ENCODE assay signal across 10 cellular contexts in the genomic region with DNA sequence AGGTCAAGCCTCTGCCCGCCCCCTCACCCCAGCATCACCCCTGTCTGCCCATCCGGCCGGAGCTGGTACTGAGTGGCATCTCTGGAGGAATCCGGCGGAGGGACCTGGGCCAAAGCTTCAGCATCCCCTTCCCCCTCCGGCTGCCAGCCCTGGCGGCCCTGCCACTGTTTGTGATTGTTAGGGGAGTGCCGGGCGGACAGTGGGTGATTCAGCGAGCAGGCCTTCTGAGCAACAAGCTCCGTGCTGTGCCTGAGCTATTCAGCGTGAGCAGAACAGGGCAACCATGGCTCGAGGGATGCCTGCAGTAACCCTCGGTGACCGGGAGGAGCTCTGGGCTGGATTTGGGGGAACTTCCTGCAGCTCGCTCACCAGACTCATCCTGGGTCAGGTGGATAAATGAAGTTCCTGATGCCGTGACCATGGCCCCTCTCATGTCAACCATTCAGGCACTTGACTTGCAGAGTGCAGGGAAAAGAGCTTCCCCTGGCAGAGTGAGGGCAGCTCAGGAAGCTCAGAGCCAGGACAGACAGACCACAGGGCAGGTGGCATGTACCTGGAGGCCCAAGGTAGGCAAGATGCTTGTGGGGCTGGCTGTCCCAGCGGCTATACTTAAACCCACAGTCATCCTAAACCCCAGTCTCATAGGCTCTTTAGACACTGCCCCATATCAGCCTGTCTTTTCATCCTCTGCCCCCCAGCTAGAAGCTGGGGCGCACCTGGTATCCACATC. TPM values are rescaled to one million over a fixed set of nuclear protein-coding genes. Genes with fewer than 3 reads are reported as not detected.
DNase-seq lines count a peak whose midpoint lies in the region; ATAC-seq, FAIRE-seq and TF ChIP-seq lines count a peak whose summit lies in the region.
"Had no signal": no experiment of that assay in that cellular context is flagged by ENCODE, and none has a peak within 500 bp of the region (broad histone marks: within the 10 kb centered on the region; RNA-seq: fewer than 3 reads in every experiment).

No MANE protein-coding gene starts in this region.

- H3K4me3 ChIP-seq in endodermal cell (ENCODE audit: low read length), result no peak overlapping the region

- intact Hi-C loops in activated CD8-positive, alpha-beta T cell treated with anti-CD3 and anti-CD28 coated beads for 36 hours (cut with micrococcal nuclease), result no loop called here

- peaks cover 4% of the 10 kb centered on the region for H3K4me1 Mint-ChIP-seq in endodermal cell
- H3K4me1 Mint-ChIP-seq in activated CD8-positive, alpha-beta T cell treated with anti-CD3 and anti-CD28 coated beads for 36 hours (ENCODE audit: low read depth), result peaks cover 5% of the 10 kb centered on the region

- POLR2A ChIA-PET in activated CD8-positive, alpha-beta T cell treated with anti-CD3 and anti-CD28 coated beads for 36 hours (lab: Charles Lee), result interaction anchor here (1.0 kb wide), 1 partner anchor 12 kb away, joined by 3 read pairs; no protein-coding TSS in a partner anchor

- peaks cover 2% of the 10 kb centered on the region for H3K4me1 ChIP-seq in endodermal cell (ENCODE audit: control insufficient read depth, insufficient read depth, low read length)

- peaks cover 10% of the 10 kb centered on the region for H3K9me3 ChIP-seq in endodermal cell (ENCODE audit: control insufficient read depth, low read length)

- DNase-seq in AG20443 (ENCODE audit: low spot score) (peak; percentile 81), RCC 7860 (ENCODE audit: low spot score) (peak; percentile 41), endodermal cell (no peak), occipital lobe (lab: John Stamatoyannopoulos, UW) (peak; percentile 88), HuH-7 (ENCODE audit: low spot score) (no peak)
- no peak for DNase-seq in activated CD8-positive, alpha-beta T cell treated with anti-CD3 and anti-CD28 coated beads for 36 hours
- DNase-seq in activated naive CD4-positive, alpha-beta T cell (lab: John Stamatoyannopoulos, UW), result no peak
- DNase-seq: activated CD4-positive, alpha-beta T cell treated with anti-CD3 and anti-CD28 coated beads, Interleukin-2, amount 10 ng/mL, durations not matched to agents 24 days and 14 days; cortex of kidney had no signal

- CTCF ChIA-PET in activated CD8-positive, alpha-beta T cell treated with anti-CD3 and anti-CD28 coated beads for 36 hours (lab: Charles Lee), result interaction anchor here (0.8 to 3.2 kb wide), 3 partner anchors 13 to 393 kb away, joined by 3 to 34 read pairs (median 4); no protein-coding TSS in a partner anchor

- no peaks in the 10 kb centered on the region for H3K36me3 ChIP-seq in endodermal cell (ENCODE audit: control insufficient read depth, insufficient read depth, low read length)

- no peak for FAIRE-seq in RCC 7860 (lab: Jason Lieb, UNC)

- peak; percentile 27 for TF ChIP-seq CTCF in endodermal cell (conservative IDR thresholded peaks at IDR 0.05)
- TF ChIP-seq CTCF in activated CD8-positive, alpha-beta T cell treated with anti-CD3 and anti-CD28 coated beads for 36 hours (IDR thresholded peaks at IDR 0.05), result no peak

- peaks cover 11% of the 10 kb centered on the region for H3K9me3 Mint-ChIP-seq in endodermal cell
- peaks cover 3% of the 10 kb centered on the region for H3K9me3 Mint-ChIP-seq in activated CD8-positive, alpha-beta T cell treated with anti-CD3 and anti-CD28 coated beads for 36 hours

- WGBS in endodermal cell (ENCODE audit: insufficient coverage in 1 of 2, insufficient read length in 1 of 2), 2 experiments, result 73 to 83% methylated on average over 10 to 19 of the region's 19 CpGs

- no peaks in the 10 kb centered on the region for H3K27me3 ChIP-seq in endodermal cell (ENCODE audit: control insufficient read depth, insufficient read depth, low read length, poor library complexity, severe bottlenecking)

- ATAC-seq in HG03460 (IDR thresholded peaks at IDR 0.05; ENCODE audit: unreplicated experiment), result no peak
- ATAC-seq in activated CD8-positive, alpha-beta T cell treated with anti-CD3 and anti-CD28 coated beads for 36 hours, result no peak

- no peak overlapping the region for H3K4me3 Mint-ChIP-seq in endodermal cell
- H3K4me3 Mint-ChIP-seq in activated CD8-positive, alpha-beta T cell treated with anti-CD3 and anti-CD28 coated beads for 36 hours, result no peak overlapping the region
- H3K4me3 Mint-ChIP-seq: activated CD4-positive, alpha-beta T cell treated with anti-CD3 and anti-CD28 coated beads, Interleukin-2, amount 10 ng/mL, durations not matched to agents 24 days and 14 days had no signal

- H3K27me3 Mint-ChIP-seq in endodermal cell (ENCODE audit: insufficient read depth), result no peaks in the 10 kb centered on the region
- no peaks in the 10 kb centered on the region for H3K27me3 Mint-ChIP-seq in activated CD8-positive, alpha-beta T cell treated with anti-CD3 and anti-CD28 coated beads for 36 hours
- H3K27me3 Mint-ChIP-seq: activated CD4-positive, alpha-beta T cell treated with anti-CD3 and anti-CD28 coated beads, Interleukin-2, amount 10 ng/mL, durations not matched to agents 24 days and 14 days had no signal

- H3K27ac Mint-ChIP-seq in endodermal cell, result no peak overlapping the region
- no peak overlapping the region for H3K27ac Mint-ChIP-seq in activated CD8-positive, alpha-beta T cell treated with anti-CD3 and anti-CD28 coated beads for 36 hours
- H3K27ac Mint-ChIP-seq: activated CD4-positive, alpha-beta T cell treated with anti-CD3 and anti-CD28 coated beads, Interleukin-2, amount 10 ng/mL, durations not matched to agents 24 days and 14 days had no signal

- H3K36me3 Mint-ChIP-seq in endodermal cell (ENCODE audit: low read depth), result no peaks in the 10 kb centered on the region
- H3K36me3 Mint-ChIP-seq in activated CD8-positive, alpha-beta T cell treated with anti-CD3 and anti-CD28 coated beads for 36 hours (ENCODE audit: low read depth), result no peaks in the 10 kb centered on the region

- no peak overlapping the region for H3K27ac ChIP-seq in endodermal cell (ENCODE audit: low read depth, low read length)

- no peak overlapping the region for H3K9ac ChIP-seq in endodermal cell (ENCODE audit: extremely low read depth, low read length, poor library complexity, severe bottlenecking)

RNA-seq across cellular contexts. Expression of gene MLKL, which starts 24.3 kb away (rescaled TPM):
- total RNA-seq in endodermal cell (1 to 10 TPM in 1 of 2 donors, under 1 TPM in 1; 0.22 to 1.3 TPM), occipital lobe (0.47 TPM)
- 0.57 TPM for polyA plus RNA-seq in endodermal cell (2013, experiment 1 of 2)
- 0.62 TPM for polyA plus RNA-seq in endodermal cell (2013, experiment 2 of 2)
- 10 to 100 TPM; 18.5 to 18.8 TPM for total RNA-seq in activated CD8-positive, alpha-beta T cell treated with anti-CD3 and anti-CD28 coated beads for 36 hours

RNA-seq across cellular contexts. Expression of gene FA2H, which starts 49.6 kb away (rescaled TPM):
- total RNA-seq in endodermal cell (1 to 10 TPM; 2.1 to 2.4 TPM), occipital lobe (0.16 TPM)
- 0.39 TPM for polyA plus RNA-seq in endodermal cell (2013, experiment 1 of 2)
- polyA plus RNA-seq in endodermal cell (2013, experiment 2 of 2), result 0.50 TPM
- total RNA-seq in activated CD8-positive, alpha-beta T cell treated with anti-CD3 and anti-CD28 coated beads for 36 hours, result not detected
- total RNA-seq: activated CD4-positive, alpha-beta T cell treated with anti-CD3 and anti-CD28 coated beads, Interleukin-2, amount 10 ng/mL, durations not matched to agents 24 days and 14 days had no signal

RNA-seq across cellular contexts. Expression of gene RFWD3, which starts 58.3 kb away (rescaled TPM):
- total RNA-seq in endodermal cell, result 10 to 100 TPM; 81.7 to 97.7 TPM
- polyA plus RNA-seq in endodermal cell (2013, experiment 1 of 2), result 32.2 TPM
- polyA plus RNA-seq in endodermal cell (2013, experiment 2 of 2), result 33.5 TPM
- 12.5 TPM for total RNA-seq in occipital lobe
- 10 to 100 TPM; 96.5 to 99.8 TPM for total RNA-seq in activated CD8-positive, alpha-beta T cell treated with anti-CD3 and anti-CD28 coated beads for 36 hours

Comparison
In these comparisons a context has a peak if more than half of its experiments do, and no peak if none do; other contexts are left out.
1. DNase-seq: peak in AG20443 (single experiment), RCC 7860 (single experiment) and occipital lobe (single experiment); none in endodermal cell (single experiment), activated CD8-positive, alpha-beta T cell treated with anti-CD3 and anti-CD28 coated beads for 36 hours (single experiment), activated naive CD4-positive, alpha-beta T cell (0 of 4) and HuH-7 (single experiment).
2. RNA of gene MLKL, which starts 24.3 kb away (total RNA-seq): 18.5 to 18.8 TPM in activated CD8-positive, alpha-beta T cell treated with anti-CD3 and anti-CD28 coated beads for 36 hours; 0.22 to 1.3 TPM in endodermal cell and 0.47 TPM in occipital lobe (single experiment); every median in the first group is over 4 times any median in the second.